2 cellular contexts compared by ENCODE assay signal in the genomic region with DNA sequence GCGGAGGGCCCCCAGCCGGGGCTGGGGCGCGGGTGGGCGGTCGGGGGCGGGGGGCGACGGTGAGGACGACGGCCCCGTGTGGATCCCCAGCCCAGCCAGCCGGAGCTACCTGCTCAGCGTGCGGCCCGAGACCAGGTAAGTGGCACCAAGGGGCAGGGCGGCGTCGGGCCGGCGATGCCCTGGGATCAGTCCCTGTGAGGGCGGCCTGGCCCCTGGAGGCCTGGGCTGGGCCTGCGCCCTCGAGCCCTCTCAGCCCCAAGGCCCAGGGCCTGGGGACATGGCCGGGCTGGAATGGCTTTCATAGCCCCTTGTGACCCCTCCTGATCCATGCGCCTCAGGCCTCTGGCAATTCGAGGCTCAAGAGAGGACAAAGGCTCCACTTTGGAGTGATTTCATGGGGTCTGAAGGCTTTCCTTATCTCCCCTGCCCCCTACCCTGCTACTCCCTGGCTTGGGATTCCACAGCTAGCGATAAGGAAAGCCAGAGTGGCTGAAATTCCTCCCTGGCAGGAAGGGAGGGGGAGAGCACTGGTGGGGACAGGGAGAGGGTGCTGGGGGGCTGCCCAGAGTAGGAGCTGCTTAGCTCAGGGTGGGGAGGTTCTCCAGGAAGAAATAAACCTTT.
TF ChIP-seq lines count a peak whose summit lies in the region.

No MANE protein-coding gene starts in this region.

TF ChIP-seq in IMR-90, 13 proteins besides CTCF, POLR2A, EP300 and RAD21:
- no peak for TF ChIP-seq MAFK (IDR thresholded peaks at IDR 0.05; ENCODE audit: low read depth, low read length)
- TF ChIP-seq RCOR1 (IDR thresholded peaks at IDR 0.05; ENCODE audit: insufficient replicate concordance, low read length): no peak
- no peak for TF ChIP-seq SMC3 (IDR thresholded peaks at IDR 0.05; ENCODE audit: low read depth, low read length)
- TF ChIP-seq RFX5 (IDR thresholded peaks at IDR 0.05; ENCODE audit: low read depth, low read length): no peak
- TF ChIP-seq FOS (IDR thresholded peaks at IDR 0.05; ENCODE audit: low read depth, low read length): no peak
- TF ChIP-seq CEBPB (IDR thresholded peaks at IDR 0.05; ENCODE audit: low read depth, low read length): no peak
- no peak for TF ChIP-seq CHD1 (IDR thresholded peaks at IDR 0.05; ENCODE audit: low read depth, low read length)

TF ChIP-seq in HepG2, 621 proteins besides CTCF, POLR2A, EP300 and RAD21:
- TF ChIP-seq ZC3H13 (CRISPR knock-in tag; IDR thresholded peaks at IDR 0.05) (no peak), CREB1 (IDR thresholded peaks at IDR 0.05) (no peak), CREB1 (CRISPR knock-in tag; IDR thresholded peaks at IDR 0.05) (no peak), ZFY (CRISPR knock-in tag; IDR thresholded peaks at IDR 0.05) (peak; percentile 22; the same call in 1 of the 2 replicates), ATF3 (CRISPR knock-in tag; IDR thresholded peaks at IDR 0.05) (no peak), DZIP1 (CRISPR knock-in tag; IDR thresholded peaks at IDR 0.05) (no peak), TRIM22 (IDR thresholded peaks at IDR 0.05) (no peak)
